Comparison of ENCODE assay signal across 1 cellular context in genomic region chr19:2236285-2237050, GRCh38.
TF ChIP-seq lines count a peak whose summit lies in the region.

Gene PLEKHJ1, minus strand, starts transcription at chr19:2236329. Its CDS starts 81 bp downstream, at chr19:2236248.
A gene with protein sequence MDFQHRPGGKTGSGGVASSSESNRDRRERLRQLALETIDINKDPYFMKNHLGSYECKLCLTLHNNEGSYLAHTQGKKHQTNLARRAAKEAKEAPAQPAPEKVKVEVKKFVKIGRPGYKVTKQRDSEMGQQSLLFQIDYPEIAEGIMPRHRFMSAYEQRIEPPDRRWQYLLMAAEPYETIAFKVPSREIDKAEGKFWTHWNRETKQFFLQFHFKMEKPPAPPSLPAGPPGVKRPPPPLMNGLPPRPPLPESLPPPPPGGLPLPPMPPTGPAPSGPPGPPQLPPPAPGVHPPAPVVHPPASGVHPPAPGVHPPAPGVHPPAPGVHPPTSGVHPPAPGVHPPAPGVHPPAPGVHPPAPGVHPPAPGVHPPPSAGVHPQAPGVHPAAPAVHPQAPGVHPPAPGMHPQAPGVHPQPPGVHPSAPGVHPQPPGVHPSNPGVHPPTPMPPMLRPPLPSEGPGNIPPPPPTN (plus strand): TSS chr19:2236824. CDS start chr19:2243419, 6,595 bp downstream.

TF ChIP-seq in HepG2, 621 proteins besides CTCF, POLR2A, EP300 and RAD21 (continued from another document and continues in another):
- TF ChIP-seq ARID3A (IDR thresholded peaks at IDR 0.05; ENCODE audit: low read depth, low read length) (peak; percentile 41; the same call in 1 of the 2 replicates), HNF4A (CRISPR knock-in tag; IDR thresholded peaks at IDR 0.05) (peak; percentile 4; the same call in 1 of the 2 replicates), CENPT (CRISPR knock-in tag; IDR thresholded peaks at IDR 0.05; ENCODE audit: low read depth) (peak; percentile 94; the same call in 1 of the 2 replicates), SNAPC5 (CRISPR knock-in tag; IDR thresholded peaks at IDR 0.05; ENCODE audit: borderline replicate concordance) (peak; percentile 97; the same call in 1 of the 2 replicates), ZNF44 (CRISPR knock-in tag; IDR thresholded peaks at IDR 0.05) (peak; percentile 95; the same call in 1 of the 2 replicates), RELA (CRISPR knock-in tag; IDR thresholded peaks at IDR 0.05) (peak; percentile 27; the same call in 1 of the 2 replicates), ZNF598 (CRISPR knock-in tag; IDR thresholded peaks at IDR 0.05; ENCODE audit: borderline replicate concordance) (peak; percentile 99), POLR2AphosphoS2 (IDR thresholded peaks at IDR 0.05; ENCODE audit: low read depth, low read length) (no peak), ZFP82 (CRISPR knock-in tag; IDR thresholded peaks at IDR 0.05; ENCODE audit: borderline replicate concordance) (peak; percentile 68; the same call in 1 of the 2 replicates), NFKB2 (CRISPR knock-in tag; IDR thresholded peaks at IDR 0.05; ENCODE audit: borderline replicate concordance) (peak; percentile 93; the same call in 1 of the 2 replicates), CBFB (CRISPR knock-in tag; IDR thresholded peaks at IDR 0.05) (peak; percentile 62), CHD4 (IDR thresholded peaks at IDR 0.05; ENCODE audit: borderline replicate concordance, low read length) (no peak), U2AF1 (optimal IDR thresholded peaks at IDR 0.05; ENCODE audit: low read depth, low read length) (peak; percentile 59), NFYB (CRISPR knock-in tag; IDR thresholded peaks at IDR 0.05) (peak; percentile 42; the same call in 1 of the 2 replicates), PRPF4 (IDR thresholded peaks at IDR 0.05; ENCODE audit: low read depth, low read length, poor library complexity, severe bottlenecking) (no peak), ARID4A (CRISPR knock-in tag; IDR thresholded peaks at IDR 0.05; ENCODE audit: borderline replicate concordance) (peak; percentile 90), RBM39 (IDR thresholded peaks at IDR 0.05; ENCODE audit: low read depth, low read length, poor library complexity, severe bottlenecking) (peak; percentile 99), ETV5 (CRISPR knock-in tag; IDR thresholded peaks at IDR 0.05; ENCODE audit: borderline replicate concordance) (peak; percentile 74), HOXA5 (CRISPR knock-in tag; IDR thresholded peaks at IDR 0.05) (peak; percentile 61), KDM3A (CRISPR knock-in tag; IDR thresholded peaks at IDR 0.05; ENCODE audit: low read depth) (no peak; the same call in 1 of the 2 replicates), SP140L (CRISPR knock-in tag; IDR thresholded peaks at IDR 0.05; ENCODE audit: borderline replicate concordance) (0 out of 2 replicates have a peak, but pooled peaks have one; percentile 57), MBD4 (IDR thresholded peaks at IDR 0.05; ENCODE audit: borderline replicate concordance, low read length) (no peak), ZNF260 (CRISPR knock-in tag; IDR thresholded peaks at IDR 0.05; ENCODE audit: borderline replicate concordance, low read depth) (0 out of 2 replicates have a peak, but pooled peaks have one; percentile 23), HDAC6 (IDR thresholded peaks at IDR 0.05; ENCODE audit: low read depth, low read length) (no peak), FOXM1 (CRISPR knock-in tag; IDR thresholded peaks at IDR 0.05) (no peak), PAWR (CRISPR knock-in tag; IDR thresholded peaks at IDR 0.05; ENCODE audit: borderline replicate concordance) (0 out of 2 replicates have a peak, but pooled peaks have one; percentile 30), ZNF274 (CRISPR knock-in tag; IDR thresholded peaks at IDR 0.05) (peak; percentile 90), ZNF383 (CRISPR knock-in tag; IDR thresholded peaks at IDR 0.05; ENCODE audit: borderline replicate concordance) (no peak), RBM22 (optimal IDR thresholded peaks at IDR 0.05; ENCODE audit: low read length) (no peak), IRF2 (CRISPR knock-in tag; IDR thresholded peaks at IDR 0.05) (peak; percentile 85), ZNF850 (CRISPR knock-in tag; conservative IDR thresholded peaks at IDR 0.05) (peak; percentile 56), KAT7 (CRISPR knock-in tag; IDR thresholded peaks at IDR 0.05; ENCODE audit: borderline replicate concordance) (peak; percentile 84), YY1 (IDR thresholded peaks at IDR 0.05; ENCODE audit: insufficient read depth, insufficient replicate concordance, low read depth, low read length) (peak; percentile 38), RCOR2 (CRISPR knock-in tag; IDR thresholded peaks at IDR 0.05) (0 out of 2 replicates have a peak, but pooled peaks have one; percentile 19), TBL1XR1 (IDR thresholded peaks at IDR 0.05; ENCODE audit: borderline replicate concordance, low read length, partially characterized antibody) (peak; percentile 57), ZNF292 (CRISPR knock-in tag; IDR thresholded peaks at IDR 0.05; ENCODE audit: borderline replicate concordance, low read depth) (peak; percentile 77; the same call in 1 of the 2 replicates), ZNF441 (CRISPR knock-in tag; IDR thresholded peaks at IDR 0.05; ENCODE audit: borderline replicate concordance) (peak; percentile 96), ZNF766 (CRISPR knock-in tag; IDR thresholded peaks at IDR 0.05; ENCODE audit: borderline replicate concordance) (peak; percentile 97), ZNF501 (CRISPR knock-in tag; IDR thresholded peaks at IDR 0.05) (peak; percentile 96), CREM (IDR thresholded peaks at IDR 0.05) (peak; percentile 42; the same call in 1 of the 2 replicates), CREM (CRISPR knock-in tag; IDR thresholded peaks at IDR 0.05) (0 out of 2 replicates have a peak, but pooled peaks have one; percentile 32)
- TF ChIP-seq, protein P1, sequence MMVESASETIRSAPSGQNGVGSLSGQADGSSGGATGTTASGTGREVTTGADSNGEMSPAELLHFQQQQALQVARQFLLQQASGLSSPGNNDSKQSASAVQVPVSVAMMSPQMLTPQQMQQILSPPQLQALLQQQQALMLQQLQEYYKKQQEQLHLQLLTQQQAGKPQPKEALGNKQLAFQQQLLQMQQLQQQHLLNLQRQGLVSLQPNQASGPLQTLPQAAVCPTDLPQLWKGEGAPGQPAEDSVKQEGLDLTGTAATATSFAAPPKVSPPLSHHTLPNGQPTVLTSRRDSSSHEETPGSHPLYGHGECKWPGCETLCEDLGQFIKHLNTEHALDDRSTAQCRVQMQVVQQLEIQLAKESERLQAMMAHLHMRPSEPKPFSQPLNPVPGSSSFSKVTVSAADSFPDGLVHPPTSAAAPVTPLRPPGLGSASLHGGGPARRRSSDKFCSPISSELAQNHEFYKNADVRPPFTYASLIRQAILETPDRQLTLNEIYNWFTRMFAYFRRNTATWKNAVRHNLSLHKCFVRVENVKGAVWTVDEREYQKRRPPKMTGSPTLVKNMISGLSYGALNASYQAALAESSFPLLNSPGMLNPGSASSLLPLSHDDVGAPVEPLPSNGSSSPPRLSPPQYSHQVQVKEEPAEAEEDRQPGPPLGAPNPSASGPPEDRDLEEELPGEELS (CRISPR knock-in tag; IDR thresholded peaks at IDR 0.05) = peak; percentile 32; the same call in 1 of the 2 replicates
- TF ChIP-seq, protein P2, sequence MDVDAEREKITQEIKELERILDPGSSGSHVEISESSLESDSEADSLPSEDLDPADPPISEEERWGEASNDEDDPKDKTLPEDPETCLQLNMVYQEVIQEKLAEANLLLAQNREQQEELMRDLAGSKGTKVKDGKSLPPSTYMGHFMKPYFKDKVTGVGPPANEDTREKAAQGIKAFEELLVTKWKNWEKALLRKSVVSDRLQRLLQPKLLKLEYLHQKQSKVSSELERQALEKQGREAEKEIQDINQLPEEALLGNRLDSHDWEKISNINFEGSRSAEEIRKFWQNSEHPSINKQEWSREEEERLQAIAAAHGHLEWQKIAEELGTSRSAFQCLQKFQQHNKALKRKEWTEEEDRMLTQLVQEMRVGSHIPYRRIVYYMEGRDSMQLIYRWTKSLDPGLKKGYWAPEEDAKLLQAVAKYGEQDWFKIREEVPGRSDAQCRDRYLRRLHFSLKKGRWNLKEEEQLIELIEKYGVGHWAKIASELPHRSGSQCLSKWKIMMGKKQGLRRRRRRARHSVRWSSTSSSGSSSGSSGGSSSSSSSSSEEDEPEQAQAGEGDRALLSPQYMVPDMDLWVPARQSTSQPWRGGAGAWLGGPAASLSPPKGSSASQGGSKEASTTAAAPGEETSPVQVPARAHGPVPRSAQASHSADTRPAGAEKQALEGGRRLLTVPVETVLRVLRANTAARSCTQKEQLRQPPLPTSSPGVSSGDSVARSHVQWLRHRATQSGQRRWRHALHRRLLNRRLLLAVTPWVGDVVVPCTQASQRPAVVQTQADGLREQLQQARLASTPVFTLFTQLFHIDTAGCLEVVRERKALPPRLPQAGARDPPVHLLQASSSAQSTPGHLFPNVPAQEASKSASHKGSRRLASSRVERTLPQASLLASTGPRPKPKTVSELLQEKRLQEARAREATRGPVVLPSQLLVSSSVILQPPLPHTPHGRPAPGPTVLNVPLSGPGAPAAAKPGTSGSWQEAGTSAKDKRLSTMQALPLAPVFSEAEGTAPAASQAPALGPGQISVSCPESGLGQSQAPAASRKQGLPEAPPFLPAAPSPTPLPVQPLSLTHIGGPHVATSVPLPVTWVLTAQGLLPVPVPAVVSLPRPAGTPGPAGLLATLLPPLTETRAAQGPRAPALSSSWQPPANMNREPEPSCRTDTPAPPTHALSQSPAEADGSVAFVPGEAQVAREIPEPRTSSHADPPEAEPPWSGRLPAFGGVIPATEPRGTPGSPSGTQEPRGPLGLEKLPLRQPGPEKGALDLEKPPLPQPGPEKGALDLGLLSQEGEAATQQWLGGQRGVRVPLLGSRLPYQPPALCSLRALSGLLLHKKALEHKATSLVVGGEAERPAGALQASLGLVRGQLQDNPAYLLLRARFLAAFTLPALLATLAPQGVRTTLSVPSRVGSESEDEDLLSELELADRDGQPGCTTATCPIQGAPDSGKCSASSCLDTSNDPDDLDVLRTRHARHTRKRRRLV (CRISPR knock-in tag; IDR thresholded peaks at IDR 0.05) = peak; percentile 85; the same call in 1 of the 2 replicates
- TF ChIP-seq, protein P3, sequence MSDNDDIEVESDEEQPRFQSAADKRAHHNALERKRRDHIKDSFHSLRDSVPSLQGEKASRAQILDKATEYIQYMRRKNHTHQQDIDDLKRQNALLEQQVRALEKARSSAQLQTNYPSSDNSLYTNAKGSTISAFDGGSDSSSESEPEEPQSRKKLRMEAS (IDR thresholded peaks at IDR 0.05) = peak; percentile 99
- TF ChIP-seq, protein P4, sequence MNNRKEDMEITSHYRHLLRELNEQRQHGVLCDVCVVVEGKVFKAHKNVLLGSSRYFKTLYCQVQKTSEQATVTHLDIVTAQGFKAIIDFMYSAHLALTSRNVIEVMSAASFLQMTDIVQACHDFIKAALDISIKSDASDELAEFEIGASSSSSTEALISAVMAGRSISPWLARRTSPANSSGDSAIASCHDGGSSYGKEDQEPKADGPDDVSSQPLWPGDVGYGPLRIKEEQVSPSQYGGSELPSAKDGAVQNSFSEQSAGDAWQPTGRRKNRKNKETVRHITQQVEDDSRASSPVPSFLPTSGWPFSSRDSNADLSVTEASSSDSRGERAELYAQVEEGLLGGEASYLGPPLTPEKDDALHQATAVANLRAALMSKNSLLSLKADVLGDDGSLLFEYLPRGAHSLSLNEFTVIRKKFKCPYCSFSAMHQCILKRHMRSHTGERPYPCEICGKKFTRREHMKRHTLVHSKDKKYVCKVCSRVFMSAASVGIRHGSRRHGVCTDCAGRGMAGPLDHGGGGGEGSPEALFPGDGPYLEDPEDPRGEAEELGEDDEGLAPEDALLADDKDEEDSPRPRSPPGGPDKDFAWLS (CRISPR knock-in tag; IDR thresholded peaks at IDR 0.05; ENCODE audit: borderline replicate concordance) = no peak
- TF ChIP-seq, protein P5, sequence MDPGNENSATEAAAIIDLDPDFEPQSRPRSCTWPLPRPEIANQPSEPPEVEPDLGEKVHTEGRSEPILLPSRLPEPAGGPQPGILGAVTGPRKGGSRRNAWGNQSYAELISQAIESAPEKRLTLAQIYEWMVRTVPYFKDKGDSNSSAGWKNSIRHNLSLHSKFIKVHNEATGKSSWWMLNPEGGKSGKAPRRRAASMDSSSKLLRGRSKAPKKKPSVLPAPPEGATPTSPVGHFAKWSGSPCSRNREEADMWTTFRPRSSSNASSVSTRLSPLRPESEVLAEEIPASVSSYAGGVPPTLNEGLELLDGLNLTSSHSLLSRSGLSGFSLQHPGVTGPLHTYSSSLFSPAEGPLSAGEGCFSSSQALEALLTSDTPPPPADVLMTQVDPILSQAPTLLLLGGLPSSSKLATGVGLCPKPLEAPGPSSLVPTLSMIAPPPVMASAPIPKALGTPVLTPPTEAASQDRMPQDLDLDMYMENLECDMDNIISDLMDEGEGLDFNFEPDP (CRISPR knock-in tag; conservative IDR thresholded peaks at IDR 0.05) = peak; percentile 96
